11 cellular contexts compared by ENCODE assay signal in the genomic region with DNA sequence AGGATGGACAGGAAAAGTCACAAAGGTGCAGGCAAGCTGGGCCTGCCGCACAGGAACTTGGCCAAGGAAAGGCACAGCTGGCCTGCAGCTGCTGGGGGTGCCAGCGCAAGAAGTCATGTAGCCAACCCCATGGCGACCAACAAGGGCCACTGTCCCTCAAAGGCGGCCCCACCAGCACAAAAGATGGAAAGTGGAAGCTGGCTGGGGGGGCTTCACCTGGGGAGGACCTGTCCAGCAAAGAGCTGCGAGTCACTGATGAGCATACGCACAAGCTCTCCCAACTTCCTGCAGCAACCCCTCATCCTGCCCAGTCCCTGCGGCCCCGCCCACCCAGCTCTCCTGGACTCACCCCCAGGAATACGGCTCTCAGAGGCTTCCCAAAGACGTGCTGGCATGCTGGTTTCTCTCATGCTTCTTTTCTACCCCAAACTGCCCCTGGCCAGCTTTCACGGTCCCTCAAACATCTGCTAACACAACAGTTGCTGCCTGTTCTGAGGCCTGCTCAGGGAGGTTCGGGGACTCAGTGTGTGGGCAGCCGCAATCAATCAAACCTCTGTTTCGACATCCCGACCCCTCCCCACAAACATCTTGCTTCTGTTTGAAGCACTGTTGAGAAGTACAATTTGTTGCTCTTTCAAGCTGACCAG.
DNase-seq lines count a peak whose midpoint lies in the region; ATAC-seq, FAIRE-seq and TF ChIP-seq lines count a peak whose summit lies in the region.
"Had no signal": no experiment of that assay in that cellular context is flagged by ENCODE, and none has a peak within 500 bp of the region (broad histone marks: within the 10 kb centered on the region; RNA-seq: fewer than 3 reads in every experiment).

No MANE protein-coding gene starts in this region.

- peaks cover 19% of the 10 kb centered on the region for H3F3A ChIP-seq in neural progenitor cell (ENCODE audit: low read depth)

- H2AFZ ChIP-seq in HepG2 (ENCODE audit: low read length) = no peak overlapping the region
- no peak overlapping the region for H2AFZ ChIP-seq in neural progenitor cell (replicated peaks)

- H3K27me3 Mint-ChIP-seq in natural killer cell (ENCODE audit: low read depth in 2 of 2) (no peaks in the 10 kb centered on the region), neural progenitor cell (ENCODE audit: insufficient read depth, low read depth) (peaks cover 10% of the 10 kb centered on the region)

- H3K36me3 ChIP-seq in right lobe of liver = peaks cover 0 to 3% (median 1%) of the 10 kb centered on the region in 4 donors
- H3K36me3 ChIP-seq in HepG2 (replicated peaks in 1 of 2; ENCODE audit: control insufficient read depth in 1 of 2, insufficient read depth in 2 of 2, low read length in 2 of 2) = peaks cover 18 to 46% of the 10 kb centered on the region in 2 experiments
- no peaks in the 10 kb centered on the region for H3K36me3 ChIP-seq in neural progenitor cell

- H3K9me3 ChIP-seq in right lobe of liver (no peaks in the 10 kb centered on the region), HepG2 (ENCODE audit: low read length) (no peaks in the 10 kb centered on the region), neural progenitor cell (ENCODE audit: low read depth) (no peaks in the 10 kb centered on the region)

- TF ChIP-seq RAD21 in HepG2 (CRISPR knock-in tag; IDR thresholded peaks at IDR 0.05) = no peak

- H3K4me3 ChIP-seq in right lobe of liver (no peak overlapping the region), HepG2 (replicated peaks in 1 of 3; ENCODE audit: insufficient read depth in 1 of 3, low read depth in 2 of 3, low read length in 3 of 3) (no peak overlapping the region), neural progenitor cell (no peak overlapping the region)

- H3K4me2 ChIP-seq in HepG2 (ENCODE audit: low read depth, low read length) (no peak overlapping the region), neural progenitor cell (no peak overlapping the region)

- POLR2A ChIA-PET in HepG2 (lab: Yijun Ruan, JAX) = no interaction called here

- peaks cover 2% of the 10 kb centered on the region for H3K79me2 ChIP-seq in HepG2 (ENCODE audit: insufficient read depth, low read length)
- H3K79me2 ChIP-seq in neural progenitor cell (ENCODE audit: low read depth) = peaks cover 63% of the 10 kb centered on the region

- H4K20me1 ChIP-seq in HepG2 (ENCODE audit: insufficient read depth, low read length) (peaks cover 5% of the 10 kb centered on the region; the same call in 1 of the 2 replicates), neural progenitor cell (ENCODE audit: low read depth) (peaks cover 65% of the 10 kb centered on the region)

- TF ChIP-seq EP300 in HepG2 (IDR thresholded peaks at IDR 0.05; ENCODE audit: low read depth in 2 of 2, low read length in 2 of 2) = no peak
- TF ChIP-seq EP300 in HepG2 (CRISPR knock-in tag; IDR thresholded peaks at IDR 0.05; ENCODE audit: borderline replicate concordance) = no peak

- WGBS in right lobe of liver (ENCODE audit: insufficient coverage, low coverage, low lambda C conversion rate, missing lambda C conversion rate) = 67% methylated on average over 9 of the region's 15 CpGs
- WGBS in HepG2 (ENCODE audit: low lambda C conversion rate) = 92% methylated on average over 11 of the region's 15 CpGs

- BruUV-seq in HepG2 (replicated peaks; lab: Mats Ljungman, UMichigan) = no TSS peak

- H3K36me3 Mint-ChIP-seq in natural killer cell (peaks cover 7% of the 10 kb centered on the region), neural progenitor cell (peaks cover 17% of the 10 kb centered on the region)

- DNase-seq in right lobe of liver (peak in 2 of 3 donors; percentile 19 to 48), HepG2 (ENCODE audit: low spot score) (no peak), caudate nucleus (lab: John Stamatoyannopoulos, UW) (no peak), natural killer cell (no peak), neural progenitor cell (ENCODE audit: low spot score) (no peak), OCI-M1 (lab: John Stamatoyannopoulos, UW) (no peak), T-helper 2 cell (no peak)
- DNase-seq: activated CD4-positive, alpha-beta T cell treated with anti-CD3 and anti-CD28 coated beads for 48 hours; activated effector memory CD4-positive, alpha-beta T cell treated with anti-CD3 and anti-CD28 coated beads, Interleukin-2, amount 50 U/mL, for 16 hours had no signal

- intact Hi-C loops in right lobe of liver (cut with DNase I) = no loop called here
- intact Hi-C loops in HepG2 (cut with micrococcal nuclease; ENCODE audit: unreplicated experiment) = no loop called here
- intact Hi-C loops in natural killer cell (cut with micrococcal nuclease) = no loop called here

- CTCF ChIA-PET in HepG2 (lab: Yijun Ruan, JAX; ENCODE audit: low intra/inter-chr PET ratio, low total read pairs) = no interaction called here

- H3K4me1 ChIP-seq in right lobe of liver (peaks cover 0 to 23% (median 5%) of the 10 kb centered on the region in 4 donors), HepG2 (ENCODE audit: insufficient read depth, low read length) (peaks cover 14% of the 10 kb centered on the region), neural progenitor cell (peaks cover 51% of the 10 kb centered on the region)

- H3K4me3 Mint-ChIP-seq in natural killer cell = peak overlapping the region; percentile 9
- H3K4me3 Mint-ChIP-seq in neural progenitor cell = no peak overlapping the region

- H3K27me3 ChIP-seq in right lobe of liver (no peaks in the 10 kb centered on the region), HepG2 (ENCODE audit: control insufficient read depth in 1 of 2, insufficient read depth in 2 of 2, low read length in 2 of 2) (no peaks in the 10 kb centered on the region), neural progenitor cell (no peaks in the 10 kb centered on the region)

- H3K4me1 Mint-ChIP-seq in natural killer cell (peaks cover 84 to 94% of the 10 kb centered on the region in 2 donors), neural progenitor cell (peaks cover 58% of the 10 kb centered on the region)

- FAIRE-seq in HepG2 (lab: Jason Lieb, UNC) = no peak
- FAIRE-seq: GM12891 had no signal

- TF ChIP-seq CTCF in right lobe of liver (IDR thresholded peaks at IDR 0.05) = no peak
- TF ChIP-seq CTCF in HepG2 (CRISPR knock-in tag; IDR thresholded peaks at IDR 0.05) = no peak
- TF ChIP-seq CTCF in natural killer cell (IDR thresholded peaks at IDR 0.05) = no peak
- TF ChIP-seq CTCF in neural progenitor cell (IDR thresholded peaks at IDR 0.05) = no peak

- TF ChIP-seq POLR2A in right lobe of liver (IDR thresholded peaks at IDR 0.05) (no peak), HepG2 (IDR thresholded peaks at IDR 0.05; ENCODE audit: insufficient read depth in 1 of 2, low read depth in 2 of 2, low read length in 2 of 2) (no peak)

- in situ Hi-C loops in HepG2 (cut with HindIII; ENCODE audit: extremely low pct_ligation_motif_present, low pct_unique_long_range_greater_than_20kb) = no loop called here

- ATAC-seq in right lobe of liver = no peak
- ATAC-seq in HepG2 = no peak
- ATAC-seq in natural killer cell = no peak
- no peak for ATAC-seq in HG03432 (IDR thresholded peaks at IDR 0.05; ENCODE audit: unreplicated experiment)

- H3K27ac ChIP-seq in right lobe of liver (no peak overlapping the region), HepG2 (ENCODE audit: extremely low read length, insufficient read depth, low read length) (no peak overlapping the region), caudate nucleus (ENCODE audit: low read depth, low read length) (peak overlapping the region; percentile 96), neural progenitor cell (no peak overlapping the region)

- H3K27ac Mint-ChIP-seq in natural killer cell = peak overlapping the region; percentile 43 to 96
- no peak overlapping the region for H3K27ac Mint-ChIP-seq in neural progenitor cell

- no peak overlapping the region for H3K9ac ChIP-seq in HepG2 (ENCODE audit: insufficient read depth, low read depth, low read length)
- no peak overlapping the region for H3K9ac ChIP-seq in neural progenitor cell

- H3K9me3 Mint-ChIP-seq in natural killer cell (no peaks in the 10 kb centered on the region), neural progenitor cell (no peaks in the 10 kb centered on the region)

TF ChIP-seq in HepG2, 621 proteins besides CTCF, POLR2A, EP300 and RAD21:
- TF ChIP-seq SMARCC2 (IDR thresholded peaks at IDR 0.05) (no peak), NFE2L2 (IDR thresholded peaks at IDR 0.05; ENCODE audit: low read length) (no peak), TCF7 (IDR thresholded peaks at IDR 0.05; ENCODE audit: low read depth) (no peak), ZNF589 (CRISPR knock-in tag; conservative IDR thresholded peaks at IDR 0.05) (no peak), CCAR2 (optimal IDR thresholded peaks at IDR 0.05; ENCODE audit: low read depth, low read length) (no peak), SMARCE1 (IDR thresholded peaks at IDR 0.05; ENCODE audit: borderline replicate concordance) (no peak), ZNF883 (CRISPR knock-in tag; IDR thresholded peaks at IDR 0.05; ENCODE audit: not compliant biosample characterization) (no peak), ZNF619 (CRISPR knock-in tag; IDR thresholded peaks at IDR 0.05) (no peak)
- TF ChIP-seq, protein P1, sequence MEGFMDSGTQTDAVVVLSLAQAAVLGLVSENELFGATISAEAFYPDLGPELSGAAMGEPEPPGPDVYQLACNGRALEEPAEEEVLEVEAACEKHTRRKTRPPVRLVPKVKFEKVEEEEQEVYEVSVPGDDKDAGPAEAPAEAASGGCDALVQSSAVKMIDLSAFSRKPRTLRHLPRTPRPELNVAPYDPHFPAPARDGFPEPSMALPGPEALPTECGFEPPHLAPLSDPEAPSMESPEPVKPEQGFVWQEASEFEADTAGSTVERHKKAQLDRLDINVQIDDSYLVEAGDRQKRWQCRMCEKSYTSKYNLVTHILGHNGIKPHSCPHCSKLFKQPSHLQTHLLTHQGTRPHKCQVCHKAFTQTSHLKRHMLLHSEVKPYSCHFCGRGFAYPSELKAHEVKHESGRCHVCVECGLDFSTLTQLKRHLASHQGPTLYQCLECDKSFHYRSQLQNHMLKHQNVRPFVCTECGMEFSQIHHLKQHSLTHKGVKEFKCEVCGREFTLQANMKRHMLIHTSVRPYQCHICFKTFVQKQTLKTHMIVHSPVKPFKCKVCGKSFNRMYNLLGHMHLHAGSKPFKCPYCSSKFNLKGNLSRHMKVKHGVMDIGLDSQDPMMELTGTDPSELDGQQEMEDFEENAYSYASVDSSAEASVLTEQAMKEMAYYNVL (CRISPR knock-in tag; IDR thresholded peaks at IDR 0.05; ENCODE audit: borderline replicate concordance) = no peak

Comparison
In these comparisons a context has a peak if more than half of its experiments do, and no peak if none do; other contexts are left out.
1. DNase-seq: peak in right lobe of liver (2 of 3); none in HepG2 (single experiment), caudate nucleus (0 of 61), natural killer cell (single experiment), neural progenitor cell (single experiment), OCI-M1 (single experiment) and T-helper 2 cell (0 of 5).